In the genomic region with DNA sequence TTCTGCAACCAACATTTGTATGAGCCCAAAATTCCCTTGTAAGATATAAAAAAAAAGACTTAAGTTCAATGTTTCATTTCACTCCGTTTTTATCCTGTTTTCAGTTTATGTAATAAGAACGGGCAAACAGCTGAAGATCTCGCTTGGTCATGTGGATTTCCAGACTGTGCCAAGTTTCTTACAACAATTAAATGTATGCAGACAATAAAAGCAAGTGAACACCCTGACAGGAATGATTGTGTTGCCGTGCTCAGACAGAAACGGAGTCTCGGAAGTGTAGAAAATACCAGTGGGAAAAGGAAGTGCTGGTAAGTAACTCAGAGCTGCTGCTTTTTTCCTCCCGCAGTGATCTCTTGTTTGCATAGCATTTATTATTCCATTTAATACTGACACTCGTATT, we compare ENCODE assay signal across 13 cellular contexts. TPM values are rescaled to one million over a fixed set of nuclear protein-coding genes. Genes with fewer than 3 reads are reported as not detected.
DNase-seq lines count a peak whose midpoint lies in the region; ATAC-seq lines count a peak whose summit lies in the region.
"Had no signal": no experiment of that assay in that cellular context is flagged by ENCODE, and none has a peak within 500 bp of the region (broad histone marks: within the 10 kb centered on the region; RNA-seq: fewer than 3 reads in every experiment).

No MANE protein-coding gene starts in this region.

- peaks cover 66% of the 10 kb centered on the region for H3K36me3 Mint-ChIP-seq in activated T-helper 2 cell treated with anti-CD3 and anti-CD28 coated beads, Interferon-gamma antibody, Interleukin-2, Interleukin-4, amounts not matched to agents 10 μg/mL and 5 μg/mL and 100 μg/mL, durations not matched to agents 14 hours and 24 hours and 36 hours (ENCODE audit: low read depth)

- H3K27me3 Mint-ChIP-seq in activated T-helper 2 cell treated with anti-CD3 and anti-CD28 coated beads, Interferon-gamma antibody, Interleukin-2, Interleukin-4, amounts not matched to agents 10 μg/mL and 5 μg/mL and 100 μg/mL, durations not matched to agents 14 hours and 24 hours and 36 hours (ENCODE audit: low read depth), result no peaks in the 10 kb centered on the region

- H3K4me3 Mint-ChIP-seq in activated T-helper 2 cell treated with anti-CD3 and anti-CD28 coated beads, Interferon-gamma antibody, Interleukin-2, Interleukin-4, amounts not matched to agents 10 μg/mL and 5 μg/mL and 100 μg/mL, durations not matched to agents 14 hours and 24 hours and 36 hours (ENCODE audit: low read depth), result peak overlapping the region; percentile 30
- H3K4me3 Mint-ChIP-seq: activated T-cell treated with anti-CD3 and anti-CD28 coated beads, Interleukin-2, amount 50 U/mL, for 4 hours; CD8-positive, alpha-beta T cell had no signal

- peaks cover 42% of the 10 kb centered on the region for H3K4me1 Mint-ChIP-seq in activated T-helper 2 cell treated with anti-CD3 and anti-CD28 coated beads, Interferon-gamma antibody, Interleukin-2, Interleukin-4, amounts not matched to agents 10 μg/mL and 5 μg/mL and 100 μg/mL, durations not matched to agents 14 hours and 24 hours and 36 hours (ENCODE audit: low read depth)

- intact Hi-C loops in activated T-helper 2 cell treated with anti-CD3 and anti-CD28 coated beads, Interferon-gamma antibody, Interleukin-2, Interleukin-4, amounts not matched to agents 10 μg/mL and 5 μg/mL and 100 μg/mL, durations not matched to agents 14 hours and 24 hours and 36 hours (cut with micrococcal nuclease), result loop anchor here (10.0 kb wide), 2 partner anchors 255 to 575 kb away; a partner anchor contains a TSS

- H3K27ac Mint-ChIP-seq in activated T-helper 2 cell treated with anti-CD3 and anti-CD28 coated beads, Interferon-gamma antibody, Interleukin-2, Interleukin-4, amounts not matched to agents 10 μg/mL and 5 μg/mL and 100 μg/mL, durations not matched to agents 14 hours and 24 hours and 36 hours, result no peak overlapping the region
- H3K27ac Mint-ChIP-seq: CD8-positive, alpha-beta T cell had no signal

- no peak for ATAC-seq in HG03135 (IDR thresholded peaks at IDR 0.05; ENCODE audit: unreplicated experiment)
- no peak for ATAC-seq in HG03521 (IDR thresholded peaks at IDR 0.05; ENCODE audit: unreplicated experiment)
- ATAC-seq in stimulated activated naive CD8-positive, alpha-beta T cell treated with anti-CD3 and anti-CD28 coated beads, Interleukin-15, Interleukin-2, amounts not matched to agents 100 U/mL and 50 U/mL, for 24 hours, result no peak
- ATAC-seq: activated T-cell treated with anti-CD3 and anti-CD28 coated beads, Interleukin-2, amount 50 U/mL, for 4 hours; CD8-positive, alpha-beta T cell; Panc1 had no signal

- H3K9me3 Mint-ChIP-seq in activated T-helper 2 cell treated with anti-CD3 and anti-CD28 coated beads, Interferon-gamma antibody, Interleukin-2, Interleukin-4, amounts not matched to agents 10 μg/mL and 5 μg/mL and 100 μg/mL, durations not matched to agents 14 hours and 24 hours and 36 hours, result no peaks in the 10 kb centered on the region
- H3K9me3 Mint-ChIP-seq: activated T-cell treated with anti-CD3 and anti-CD28 coated beads, Interleukin-2, amount 50 U/mL, for 4 hours; CD8-positive, alpha-beta T cell had no signal

- DNase-seq in DMS153 treated with DMSO at 0.1 percent for 48 hours (lab: John Stamatoyannopoulos, UW; ENCODE audit: unreplicated experiment) (peak; percentile 7), DMS153 (lab: John Stamatoyannopoulos, UW) (no peak), inferior parietal cortex (ENCODE audit: extremely low spot score) (peak; percentile 54), superior temporal gyrus (ENCODE audit: extremely low spot score) (peak; percentile 62)
- no peak for DNase-seq in activated T-helper 2 cell treated with anti-CD3 and anti-CD28 coated beads, Interferon-gamma antibody, Interleukin-2, Interleukin-4, amounts not matched to agents 10 μg/mL and 5 μg/mL and 100 μg/mL, durations not matched to agents 14 hours and 24 hours and 36 hours (ENCODE audit: low spot score)
- DNase-seq in stimulated activated naive CD8-positive, alpha-beta T cell treated with anti-CD3 and anti-CD28 coated beads, Interleukin-15, Interleukin-2, amounts not matched to agents 100 U/mL and 50 U/mL, for 24 hours, result no peak
- DNase-seq: activated T-cell treated with anti-CD3 and anti-CD28 coated beads, Interleukin-2, amount 50 U/mL, for 4 hours; CD8-positive, alpha-beta T cell; foreskin fibroblast had no signal

RNA-seq across cellular contexts. Expression of a gene that starts 2.8 kb away (rescaled TPM):
- total RNA-seq in activated T-helper 2 cell treated with anti-CD3 and anti-CD28 coated beads, Interferon-gamma antibody, Interleukin-2, Interleukin-4, amounts not matched to agents 10 μg/mL and 5 μg/mL and 100 μg/mL, durations not matched to agents 14 hours and 24 hours and 36 hours, result 23.0 and 23.4 TPM in 2 replicates

RNA-seq across cellular contexts. Expression of a gene that starts 3.7 kb away (rescaled TPM):
- total RNA-seq in activated T-helper 2 cell treated with anti-CD3 and anti-CD28 coated beads, Interferon-gamma antibody, Interleukin-2, Interleukin-4, amounts not matched to agents 10 μg/mL and 5 μg/mL and 100 μg/mL, durations not matched to agents 14 hours and 24 hours and 36 hours, result 0.55 and 0.67 TPM in 2 replicates
- total RNA-seq: G401 had no signal

RNA-seq across cellular contexts. Expression of a gene that starts 26.3 kb away (rescaled TPM):
- 26.4 and 34.5 TPM in 2 replicates for total RNA-seq in activated T-helper 2 cell treated with anti-CD3 and anti-CD28 coated beads, Interferon-gamma antibody, Interleukin-2, Interleukin-4, amounts not matched to agents 10 μg/mL and 5 μg/mL and 100 μg/mL, durations not matched to agents 14 hours and 24 hours and 36 hours

Comparison
In these comparisons a context has a peak if more than half of its experiments do, and no peak if none do; other contexts are left out.
1. DNase-seq: peak in DMS153 treated with DMSO at 0.1 percent for 48 hours (single experiment), inferior parietal cortex (single experiment) and superior temporal gyrus (single experiment); none in DMS153 (single experiment), activated T-helper 2 cell treated with anti-CD3 and anti-CD28 coated beads, Interferon-gamma antibody, Interleukin-2, Interleukin-4, amounts not matched to agents 10 μg/mL and 5 μg/mL and 100 μg/mL, durations not matched to agents 14 hours and 24 hours and 36 hours (single experiment) and stimulated activated naive CD8-positive, alpha-beta T cell treated with anti-CD3 and anti-CD28 coated beads, Interleukin-15, Interleukin-2, amounts not matched to agents 100 U/mL and 50 U/mL, for 24 hours (single experiment).